Comparison of ENCODE assay signal across 19 cellular contexts in the genomic region with DNA sequence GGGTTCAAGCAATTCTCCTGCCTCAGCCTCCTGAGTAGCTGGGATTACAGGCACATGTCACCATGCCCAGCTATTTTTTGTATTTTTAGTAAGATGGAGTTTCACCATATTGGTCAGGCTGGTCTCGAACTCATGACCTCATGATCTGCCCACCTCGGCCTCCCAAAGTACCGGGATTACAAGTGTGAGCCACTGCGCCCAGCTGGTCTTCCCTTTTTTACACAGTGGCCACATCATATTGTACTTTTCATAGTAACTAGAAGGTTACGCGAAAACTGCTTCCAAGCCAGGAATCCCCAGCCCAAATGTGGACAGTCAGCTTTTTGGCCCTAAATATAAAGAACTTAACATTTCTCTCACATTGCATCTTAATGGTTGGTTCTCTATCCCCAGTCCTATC. TPM values are rescaled to one million over a fixed set of nuclear protein-coding genes. Genes with fewer than 3 reads are reported as not detected.
A peak's percentile ranks its signal among the peaks of the same experiment; 100 is the strongest.
DNase-seq lines count a peak whose midpoint lies in the region; ATAC-seq, FAIRE-seq and TF ChIP-seq lines count a peak whose summit lies in the region.
"Had no signal": no experiment of that assay in that cellular context is flagged by ENCODE, and none has a peak within 500 bp of the region (broad histone marks: within the 10 kb centered on the region; RNA-seq: fewer than 3 reads in every experiment).

No MANE protein-coding gene starts in this region.

- TF ChIP-seq POLR2A in GM12878 (IDR thresholded peaks at IDR 0.05; ENCODE audit: low read depth, low read length), result no peak

- H3K4me3 ChIP-seq in GM12878, result peak overlapping the region; percentile 95
- H3K4me3 ChIP-seq: A549, HAP-1 had no signal

- peak overlapping the region; percentile 64 for H3K4me2 ChIP-seq in GM12878 (ENCODE audit: control insufficient read depth, insufficient read depth)
- H3K4me2 ChIP-seq: A549 had no signal

- no peaks in the 10 kb centered on the region for H3K9me3 Mint-ChIP-seq in activated naive CD8-positive, alpha-beta T cell treated with anti-CD3 and anti-CD28 coated beads, Interleukin-2, amount 50 U/mL, for 24 hours
- H3K9me3 Mint-ChIP-seq in activated naive CD8-positive, alpha-beta T cell treated with anti-CD3 and anti-CD28 coated beads for 36 hours, result no peaks in the 10 kb centered on the region
- no peaks in the 10 kb centered on the region for H3K9me3 Mint-ChIP-seq in neural crest cell
- H3K9me3 Mint-ChIP-seq: CD4-positive, alpha-beta memory T cell had no signal

- TF ChIP-seq CTCF in GM12878 (IDR thresholded peaks at IDR 0.05 in 2 of 3, conservative IDR thresholded peaks at IDR 0.05 in 1 of 3; ENCODE audit: control insufficient read depth in 2 of 3, extremely low read depth in 1 of 3, insufficient read depth in 1 of 3, low read depth in 3 of 3, low read length in 3 of 3) (no peak), neural crest cell (conservative IDR thresholded peaks at IDR 0.05) (no peak)

- SMC1A ChIA-PET in GM12878 (lab: Charles Lee; ENCODE audit: uncharacterized antibody, unreplicated experiment), result interaction anchor here (1.1 to 6.1 kb wide), 21 partner anchors 12 to 387 kb away, joined by 3 to 75 read pairs (median 8); no protein-coding TSS in a partner anchor

- peaks cover 0 to 5% of the 10 kb centered on the region in 2 experiments; a peak in 2 of 4 replicates for H3K36me3 ChIP-seq in GM12878 (ENCODE audit: control insufficient read depth in 2 of 2, insufficient read depth in 2 of 2, low read length in 1 of 2)
- H3K36me3 ChIP-seq: HAP-1 had no signal

- peaks cover 63% of the 10 kb centered on the region for H3K4me1 ChIP-seq in GM12878 (ENCODE audit: control insufficient read depth, insufficient read depth, low read length)

- BruUV-seq in GM12878 (replicated peaks; lab: Mats Ljungman, UMichigan), result TSS peak; percentile 37

- no peak for FAIRE-seq in GM12878 (lab: Jason Lieb, UNC)
- FAIRE-seq: A549, HTR-8/SVneo had no signal

- intact Hi-C loops in GM12878 (cut with micrococcal nuclease; ENCODE audit: unreplicated experiment), result loop anchor here (2.0 to 5.0 kb wide), 5 partner anchors 24 to 342 kb away; no protein-coding TSS in a partner anchor

- H3K79me2 ChIP-seq in GM12878 (ENCODE audit: control insufficient read depth, insufficient read depth, low read length), result peaks cover 85% of the 10 kb centered on the region

- H3K27me3 Mint-ChIP-seq in activated naive CD8-positive, alpha-beta T cell treated with anti-CD3 and anti-CD28 coated beads, Interleukin-2, amount 50 U/mL, for 24 hours, result peaks cover 51% of the 10 kb centered on the region
- peaks cover 58% of the 10 kb centered on the region for H3K27me3 Mint-ChIP-seq in activated naive CD8-positive, alpha-beta T cell treated with anti-CD3 and anti-CD28 coated beads for 36 hours
- peaks cover 10% of the 10 kb centered on the region for H3K27me3 Mint-ChIP-seq in neural crest cell (ENCODE audit: low read depth)

- H3K4me1 Mint-ChIP-seq in activated naive CD8-positive, alpha-beta T cell treated with anti-CD3 and anti-CD28 coated beads, Interleukin-2, amount 50 U/mL, for 24 hours, result peaks cover 9% of the 10 kb centered on the region
- peaks cover 6% of the 10 kb centered on the region for H3K4me1 Mint-ChIP-seq in activated naive CD8-positive, alpha-beta T cell treated with anti-CD3 and anti-CD28 coated beads for 36 hours
- peaks cover 25% of the 10 kb centered on the region for H3K4me1 Mint-ChIP-seq in neural crest cell

- H3K4me3 Mint-ChIP-seq in activated naive CD8-positive, alpha-beta T cell treated with anti-CD3 and anti-CD28 coated beads, Interleukin-2, amount 50 U/mL, for 24 hours, result no peak overlapping the region
- no peak overlapping the region for H3K4me3 Mint-ChIP-seq in activated naive CD8-positive, alpha-beta T cell treated with anti-CD3 and anti-CD28 coated beads for 36 hours
- H3K4me3 Mint-ChIP-seq in neural crest cell, result peak overlapping the region; percentile 27
- H3K4me3 Mint-ChIP-seq: CD4-positive, alpha-beta memory T cell had no signal

- no peaks in the 10 kb centered on the region for H4K20me1 ChIP-seq in GM12878 (ENCODE audit: control insufficient read depth, insufficient read depth)

- 48% methylated on average over 6 of the region's 6 CpGs for WGBS in GM12878 (ENCODE audit: insufficient coverage, insufficient replicate concordance, low lambda C conversion rate, missing lambda C conversion rate)

- no peak for ATAC-seq in activated naive CD8-positive, alpha-beta T cell treated with anti-CD3 and anti-CD28 coated beads, Interleukin-2, amount 50 U/mL, for 24 hours
- ATAC-seq in GM12878, result no peak
- ATAC-seq: A549 had no signal

- TF ChIP-seq RAD21 in GM12878 (IDR thresholded peaks at IDR 0.05; ENCODE audit: insufficient read depth, low read depth, low read length), result no peak

- peak overlapping the region; percentile 24 for H3K27ac Mint-ChIP-seq in activated naive CD8-positive, alpha-beta T cell treated with anti-CD3 and anti-CD28 coated beads, Interleukin-2, amount 50 U/mL, for 24 hours
- no peak overlapping the region for H3K27ac Mint-ChIP-seq in activated naive CD8-positive, alpha-beta T cell treated with anti-CD3 and anti-CD28 coated beads for 36 hours
- no peak overlapping the region for H3K27ac Mint-ChIP-seq in neural crest cell (ENCODE audit: unreplicated experiment)
- H3K27ac Mint-ChIP-seq: CD4-positive, alpha-beta memory T cell had no signal

- POLR2A ChIA-PET in GM12878 (lab: Charles Lee), result interaction anchor here (0.6 to 7.4 kb wide), 11 partner anchors 11 to 1278 kb away, joined by 3 to 55 read pairs (median 7); partner anchors contain the start of genes FLVCR1, NSL1 and TATDN3
- POLR2A ChIA-PET in HEK293T (lab: Yijun Ruan, JAX), result no interaction called here

- no peak for DNase-seq in activated naive CD8-positive, alpha-beta T cell treated with anti-CD3 and anti-CD28 coated beads, Interleukin-2, amount 50 U/mL, for 24 hours
- DNase-seq in activated naive CD8-positive, alpha-beta T cell treated with anti-CD3 and anti-CD28 coated beads for 36 hours, result no peak
- DNase-seq in GM12878 (ENCODE audit: low read depth, low spot score), result no peak
- DNase-seq in neural crest cell (ENCODE audit: low read depth, low spot score), result no peak
- no peak for DNase-seq in iPS-NIHi7 (ENCODE audit: extremely low spot score)
- no peak for DNase-seq in HEK293T (ENCODE audit: extremely low spot score)
- DNase-seq in epidermal melanocyte (ENCODE audit: insufficient read length, low spot score), result no peak
- DNase-seq: AML-193; CD4-positive, alpha-beta memory T cell; DMS153; DMS79; GDM1; IMR-90; KBM-7 had no signal

- CTCF ChIA-PET in GM12878 (lab: Yijun Ruan, JAX), result interaction anchor here (0.8 to 2.8 kb wide), 11 partner anchors 9 to 139 kb away, joined by 3 to 15 read pairs (median 4); no protein-coding TSS in a partner anchor
- CTCF ChIA-PET in HEK293T (lab: Yijun Ruan, JAX), result interaction anchor here (2.0 kb wide), 1 partner anchor 13 kb away, joined by 10 read pairs; no protein-coding TSS in a partner anchor

- peak overlapping the region; percentile 92 for H3K27ac ChIP-seq in GM12878 (ENCODE audit: control insufficient read depth, insufficient read depth)
- H3K27ac ChIP-seq: 22Rv1, A549, C4-2B had no signal

- peaks cover 2% of the 10 kb centered on the region for H3K36me3 Mint-ChIP-seq in activated naive CD8-positive, alpha-beta T cell treated with anti-CD3 and anti-CD28 coated beads, Interleukin-2, amount 50 U/mL, for 24 hours (ENCODE audit: low read depth)
- no peaks in the 10 kb centered on the region for H3K36me3 Mint-ChIP-seq in activated naive CD8-positive, alpha-beta T cell treated with anti-CD3 and anti-CD28 coated beads for 36 hours
- H3K36me3 Mint-ChIP-seq in neural crest cell (ENCODE audit: low read depth), result no peaks in the 10 kb centered on the region
- H3K36me3 Mint-ChIP-seq: CD4-positive, alpha-beta memory T cell had no signal

- in situ Hi-C loops in GM12878 (cut with MboI), result no loop called here

- TF ChIP-seq EP300 in GM12878 (IDR thresholded peaks at IDR 0.05; ENCODE audit: borderline replicate concordance in 1 of 2, control insufficient read depth in 1 of 2, low read depth in 2 of 2, low read length in 2 of 2), result no peak

- no peak overlapping the region for H2AFZ ChIP-seq in GM12878 (ENCODE audit: control insufficient read depth, low read depth, low read length)

- H3K27me3 ChIP-seq in GM12878 (replicated peaks in 1 of 2; ENCODE audit: control insufficient read depth in 2 of 2, insufficient read depth in 2 of 2, low read length in 1 of 2), result no peaks in the 10 kb centered on the region

- peak overlapping the region; percentile 55; the same call in 1 of the 2 replicates for H3K9ac ChIP-seq in GM12878 (ENCODE audit: control insufficient read depth, insufficient read depth, low read length)

- no peaks in the 10 kb centered on the region for H3K9me3 ChIP-seq in GM12878 (replicated peaks; ENCODE audit: control insufficient read depth, insufficient read depth, low read length)
- H3K9me3 ChIP-seq: A549, HAP-1 had no signal

- RAD21 ChIA-PET in GM12878 (lab: Charles Lee; ENCODE audit: unreplicated experiment), result interaction anchor here (0.8 to 3.6 kb wide), 11 partner anchors 10 to 140 kb away, joined by 3 to 17 read pairs (median 6); no protein-coding TSS in a partner anchor

TF ChIP-seq in GM12878, 131 proteins besides CTCF, POLR2A, EP300 and RAD21 (continues in another document):
- TF ChIP-seq MTA3 (IDR thresholded peaks at IDR 0.05; ENCODE audit: borderline replicate concordance, low read length) (no peak), BMI1 (IDR thresholded peaks at IDR 0.05; ENCODE audit: borderline replicate concordance) (no peak)

TF ChIP-seq in HEK293T, 16 proteins besides CTCF, POLR2A, EP300 and RAD21 (continues in another document):
- TF ChIP-seq NFRKB (IDR thresholded peaks at IDR 0.05), result no peak
- no peak for TF ChIP-seq ZNF384 (IDR thresholded peaks at IDR 0.05)
- no peak for TF ChIP-seq FOXA1 (IDR thresholded peaks at IDR 0.05)

RNA-seq across cellular contexts. Expression of gene VASH2, which starts 4.2 kb away (rescaled TPM):
- under 1 TPM; 0.21 to 0.22 TPM for total RNA-seq in activated naive CD8-positive, alpha-beta T cell treated with anti-CD3 and anti-CD28 coated beads for 36 hours
- 253 and 276 TPM in 2 replicates for total RNA-seq in GM12878 (2013; cell fraction: nucleolus; rRNA removed)
- total RNA-seq in GM12878 (2014; rRNA removed), result 16.4 and 18.7 TPM in 2 replicates
- 19.6 and 20.6 TPM in 2 replicates for total RNA-seq in GM12878 (2014; rRNA removed; fragmentation: Illumina TruSeq; extraction: Trizol)
- total RNA-seq in GM12878 (2021), result 29.2 and 29.7 TPM in 2 replicates
- 5.9 TPM for polyA plus RNA-seq in GM12878 (2011; ENCODE audit: low read depth)
- polyA plus RNA-seq in GM12878 (2011; rRNA removed), result 29.4 and 35.7 TPM in 2 replicates
- 17.6 and 21.4 TPM in 2 replicates for polyA plus RNA-seq in GM12878 (2011; cell fraction: cytosol; rRNA removed)
- 41.2 and 43.5 TPM in 2 replicates for polyA plus RNA-seq in GM12878 (2011; cell fraction: nucleus; rRNA removed)
- polyA plus RNA-seq in GM12878 (2012), result 11.7 and 14.9 TPM in 2 replicates
- 25.9 and 35.2 TPM in 2 replicates for polyA plus RNA-seq in GM12878 (2014; fragmentation: Illumina TruSeq; extraction: Trizol)
- 1 to 10 TPM; 5.4 to 6.5 TPM for polyA plus RNA-seq in GM12878 (2014; fragmentation: Nextera tagmentation; extraction: Ambion mirVana)
- 23.8 and 25.1 TPM in 2 replicates for polyA plus RNA-seq in GM12878 (2014; rRNA removed)
- polyA plus RNA-seq in GM12878 (2016; fragmentation: Nextera tagmentation; extraction: Ambion mirVana), result 10 to 100 TPM; 17.2 to 25.5 TPM
- 41.6 and 44.3 TPM in 2 replicates for polyA minus RNA-seq in GM12878 (2011; rRNA and poly(A)+ RNA removed)
- 10.4 and 15.6 TPM in 2 replicates for polyA minus RNA-seq in GM12878 (2011; cell fraction: cytosol; rRNA and poly(A)+ RNA removed)
- 21.4 and 39.5 TPM in 2 replicates for polyA minus RNA-seq in GM12878 (2011; cell fraction: nucleus; rRNA and poly(A)+ RNA removed)
- 8.7 and 10.3 TPM in 2 replicates for total RNA-seq in neural crest cell
- total RNA-seq: CD4-positive, alpha-beta memory T cell had no signal
